Comparison of ENCODE assay signal across 11 cellular contexts in the genomic region with DNA sequence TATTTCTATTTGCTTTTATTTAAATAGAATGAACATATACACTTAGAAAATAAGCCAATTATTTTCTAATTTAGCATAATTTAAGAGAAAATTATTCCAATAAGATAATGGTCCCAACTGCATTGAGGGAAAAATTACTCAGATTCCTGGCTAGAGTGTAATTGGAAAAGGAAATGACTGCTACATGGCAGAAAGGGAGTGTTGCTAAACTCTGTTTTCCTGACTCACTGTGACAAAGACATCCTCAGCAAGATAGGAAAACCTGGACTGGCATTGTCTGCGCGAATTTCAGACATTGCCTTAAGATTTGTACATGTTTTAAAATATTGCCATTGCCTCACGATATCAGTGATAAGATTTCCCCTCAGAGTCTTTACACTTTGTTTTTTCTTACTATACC. TPM values are rescaled to one million over a fixed set of nuclear protein-coding genes. Genes with fewer than 3 reads are reported as not detected.
DNase-seq lines count a peak whose midpoint lies in the region; ATAC-seq and TF ChIP-seq lines count a peak whose summit lies in the region.
"Had no signal": no experiment of that assay in that cellular context is flagged by ENCODE, and none has a peak within 500 bp of the region (broad histone marks: within the 10 kb centered on the region; RNA-seq: fewer than 3 reads in every experiment).

No MANE protein-coding gene starts in this region.

- TF ChIP-seq CTCF in fibroblast of the aortic adventitia (IDR thresholded peaks at IDR 0.05; ENCODE audit: insufficient read depth, low read length): no peak

- H3K9me3 ChIP-seq in subcutaneous abdominal adipose tissue (ENCODE audit: control insufficient read depth in 5 of 5, low read length in 5 of 5): no peaks in the 10 kb centered on the region
- H3K9me3 ChIP-seq: stomach had no signal

- H3K27ac Mint-ChIP-seq in activated naive CD4-positive, alpha-beta T cell treated with anti-CD3 and anti-CD28 coated beads for 36 hours: no peak overlapping the region
- H3K27ac Mint-ChIP-seq: activated B cell treated with CpG ODN at 0.5 μM for 24 hours had no signal

- H3K27ac ChIP-seq in subcutaneous abdominal adipose tissue (ENCODE audit: low read depth, low read length): no peak overlapping the region
- H3K27ac ChIP-seq: stomach had no signal

- H3K27me3 ChIP-seq in subcutaneous abdominal adipose tissue (ENCODE audit: control insufficient read depth in 5 of 5, insufficient read depth in 4 of 5, low read length in 5 of 5): no peaks in the 10 kb centered on the region

- intact Hi-C loops in activated naive CD4-positive, alpha-beta T cell treated with anti-CD3 and anti-CD28 coated beads for 36 hours (cut with micrococcal nuclease): loop anchor here (2.0 kb wide), 1 partner anchor 43 kb away; no protein-coding TSS in a partner anchor

- peaks cover 0 to 19% (median 16%) of the 10 kb centered on the region in 5 donors for H3K4me1 ChIP-seq in subcutaneous abdominal adipose tissue (ENCODE audit: control insufficient read depth in 5 of 5, insufficient read depth in 5 of 5, low read length in 5 of 5)

- DNase-seq in activated naive CD4-positive, alpha-beta T cell treated with anti-CD3 and anti-CD28 coated beads for 36 hours: no peak
- DNase-seq in activated naive CD4-positive, alpha-beta T cell treated with Interleukin-2 at 50 U/mL for 16 hours: no peak
- DNase-seq in SW 1271 (lab: John Stamatoyannopoulos, UW) (peak; percentile 6 to 44), fibroblast of the aortic adventitia (ENCODE audit: low read depth) (peak; percentile 92), GOT3 (lab: John Stamatoyannopoulos, UW) (no peak)
- DNase-seq in stimulated activated CD4-positive, alpha-beta T cell treated with anti-CD3 and anti-CD28 coated beads, Interleukin-2, amount 100 ng/mL, for 48 hours: no peak
- DNase-seq: activated B cell treated with CpG ODN at 0.5 μM for 24 hours, stomach had no signal

- H3K9me3 Mint-ChIP-seq in activated naive CD4-positive, alpha-beta T cell treated with anti-CD3 and anti-CD28 coated beads for 36 hours: no peaks in the 10 kb centered on the region
- H3K9me3 Mint-ChIP-seq: activated B cell treated with CpG ODN at 0.5 μM for 24 hours had no signal

- CTCF ChIA-PET in activated naive CD4-positive, alpha-beta T cell treated with anti-CD3 and anti-CD28 coated beads for 36 hours (lab: Charles Lee): interaction anchor here (0.6 to 4.7 kb wide), 4 partner anchors 35 to 1095 kb away, joined by 3 to 19 read pairs (median 6); no protein-coding TSS in a partner anchor

- H3K4me1 Mint-ChIP-seq in activated naive CD4-positive, alpha-beta T cell treated with anti-CD3 and anti-CD28 coated beads for 36 hours (ENCODE audit: low read depth): peaks cover 55% of the 10 kb centered on the region

- H3K4me3 Mint-ChIP-seq in activated naive CD4-positive, alpha-beta T cell treated with anti-CD3 and anti-CD28 coated beads for 36 hours: peak overlapping the region; percentile 53
- H3K4me3 Mint-ChIP-seq: activated B cell treated with CpG ODN at 0.5 μM for 24 hours had no signal

- no peak overlapping the region for H3K9ac ChIP-seq in subcutaneous abdominal adipose tissue (ENCODE audit: low read length in 5 of 5)

- H3K36me3 ChIP-seq in subcutaneous abdominal adipose tissue (ENCODE audit: control insufficient read depth in 5 of 5, insufficient read depth in 5 of 5, low read length in 5 of 5): no peaks in the 10 kb centered on the region
- H3K36me3 ChIP-seq: stomach had no signal

- H3K4me3 ChIP-seq in fibroblast of the aortic adventitia (ENCODE audit: low read depth, low read length) (peak overlapping the region; percentile 41), subcutaneous abdominal adipose tissue (ENCODE audit: low read depth in 1 of 5, low read length in 5 of 5) (peak overlapping the region in 4 of 5 donors; percentile 40 to 74 (median 66))
- H3K4me3 ChIP-seq: lung had no signal

- ATAC-seq in GM21447 (IDR thresholded peaks at IDR 0.05; ENCODE audit: unreplicated experiment): no peak

- H3K27me3 Mint-ChIP-seq in activated naive CD4-positive, alpha-beta T cell treated with anti-CD3 and anti-CD28 coated beads for 36 hours (ENCODE audit: low read depth): no peaks in the 10 kb centered on the region

- no peaks in the 10 kb centered on the region for H3K36me3 Mint-ChIP-seq in activated naive CD4-positive, alpha-beta T cell treated with anti-CD3 and anti-CD28 coated beads for 36 hours (ENCODE audit: low read depth)

RNA-seq across cellular contexts. Expression of gene TNIP3, which starts 8.2 kb away (rescaled TPM):
- 1 to 10 TPM; 1.8 to 2.7 TPM for total RNA-seq in activated naive CD4-positive, alpha-beta T cell treated with anti-CD3 and anti-CD28 coated beads for 36 hours
- 0.72 TPM in 1 of 2 replicates, not detected in the other for total RNA-seq in fibroblast of the aortic adventitia (ENCODE audit: low replicate concordance)
- total RNA-seq: activated B cell treated with CpG ODN at 0.5 μM for 24 hours had no signal

Comparison
In these comparisons a context has a peak if more than half of its experiments do, and no peak if none do; other contexts are left out.
1. DNase-seq: peak in SW 1271 (2 of 2) and fibroblast of the aortic adventitia (single experiment); none in activated naive CD4-positive, alpha-beta T cell treated with anti-CD3 and anti-CD28 coated beads for 36 hours (single experiment), activated naive CD4-positive, alpha-beta T cell treated with Interleukin-2 at 50 U/mL for 16 hours (single experiment), stimulated activated CD4-positive, alpha-beta T cell treated with anti-CD3 and anti-CD28 coated beads, Interleukin-2, amount 100 ng/mL, for 48 hours (0 of 2) and GOT3 (single experiment).